In genomic region chr5:115296130-115296997, GRCh38 we compare ENCODE assay signal across 8 cellular contexts. TPM values are rescaled to one million over a fixed set of nuclear protein-coding genes. Genes with fewer than 3 reads are reported as not detected.
DNase-seq lines count a peak whose midpoint lies in the region; ATAC-seq and TF ChIP-seq lines count a peak whose summit lies in the region.

Gene CCDC112 (minus strand): TSS chr5:115296654. CDS start chr5:115296543, 111 bp downstream.

- peak within 1 kb of the TSS; percentile 78 for H2BK15ac ChIP-seq in mesenchymal stem cell (ENCODE audit: low read depth, poor library complexity, severe bottlenecking)

- intact Hi-C loops in activated CD8-positive, alpha-beta T cell treated with anti-CD3 and anti-CD28 coated beads for 36 hours (cut with micrococcal nuclease) = no loop called here

- ATAC-seq in GM19043 (IDR thresholded peaks at IDR 0.05; ENCODE audit: low read depth, unreplicated experiment) = peak; percentile 78
- peak; percentile 81 for ATAC-seq in HG03342 (IDR thresholded peaks at IDR 0.05; ENCODE audit: unreplicated experiment)
- peak; percentile 85 for ATAC-seq in activated CD8-positive, alpha-beta T cell treated with anti-CD3 and anti-CD28 coated beads for 36 hours

- peaks cover 4% of the 10 kb centered on the region for H3K4me1 Mint-ChIP-seq in activated CD8-positive, alpha-beta T cell treated with anti-CD3 and anti-CD28 coated beads for 36 hours (ENCODE audit: low read depth)

- H3K4me3 ChIP-seq in BE2C (ENCODE audit: low read depth, low read length) = peak within 1 kb of the TSS; percentile 85
- peak within 1 kb of the TSS; percentile 70 for H3K4me3 ChIP-seq in effector memory CD4-positive, alpha-beta T cell (ENCODE audit: insufficient read depth, low read depth, low read length, poor library complexity, severe bottlenecking)
- peak within 1 kb of the TSS; percentile 86 to 97 for H3K4me3 ChIP-seq in mesenchymal stem cell (ENCODE audit: insufficient read depth in 1 of 2, low read depth in 1 of 2, low read length in 2 of 2)

- H3K23ac ChIP-seq in mesenchymal stem cell (ENCODE audit: low read length in 2 of 2) = peak within 1 kb of the TSS in 1 of 2 experiments; percentile 80

- peak within 1 kb of the TSS; percentile 84 to 95 for H3K18ac ChIP-seq in mesenchymal stem cell (ENCODE audit: low read depth in 1 of 2, low read length in 2 of 2)

- H4K91ac ChIP-seq in mesenchymal stem cell (ENCODE audit: low read length) = peak within 1 kb of the TSS; percentile 91

- peaks cover 10% of the 10 kb centered on the region for H3K27me3 Mint-ChIP-seq in activated CD8-positive, alpha-beta T cell treated with anti-CD3 and anti-CD28 coated beads for 36 hours

- peaks cover 11% of the 10 kb centered on the region for H3K9me3 Mint-ChIP-seq in activated CD8-positive, alpha-beta T cell treated with anti-CD3 and anti-CD28 coated beads for 36 hours

- H3K4me1 ChIP-seq in BE2C (no peaks in the 10 kb centered on the region), mesenchymal stem cell (ENCODE audit: control insufficient read depth, insufficient read depth, low read depth, low read length) (no peaks in the 10 kb centered on the region)
- no peaks in the 10 kb centered on the region for H3K4me1 ChIP-seq in effector memory CD4-positive, alpha-beta T cell (ENCODE audit: control insufficient read depth, insufficient read depth, low read length, poor library complexity, severe bottlenecking)

- H3K14ac ChIP-seq in mesenchymal stem cell (ENCODE audit: low read length in 2 of 2) = peak within 1 kb of the TSS in 1 of 2 experiments; percentile 82

- peaks cover 7% of the 10 kb centered on the region for H3K36me3 Mint-ChIP-seq in activated CD8-positive, alpha-beta T cell treated with anti-CD3 and anti-CD28 coated beads for 36 hours (ENCODE audit: low read depth)

- TF ChIP-seq CTCF in BE2C (IDR thresholded peaks at IDR 0.05; ENCODE audit: low read depth, low read length) = no peak
- TF ChIP-seq CTCF in activated CD8-positive, alpha-beta T cell treated with anti-CD3 and anti-CD28 coated beads for 36 hours (IDR thresholded peaks at IDR 0.05) = no peak

- DNase-seq in BE2C (peak; percentile 92), NCI-H748 (lab: John Stamatoyannopoulos, UW; ENCODE audit: unreplicated experiment) (peak; percentile 89), mesenchymal stem cell (peak; percentile 63)
- peak; percentile 81 for DNase-seq in activated CD8-positive, alpha-beta T cell treated with anti-CD3 and anti-CD28 coated beads for 36 hours
- DNase-seq in effector memory CD4-positive, alpha-beta T cell = peak; percentile 51 to 70 (median 67)
- DNase-seq in stimulated activated CD8-positive, alpha-beta memory T cell treated with anti-CD3 and anti-CD28 coated beads, Interleukin-12 subunit alpha, Interleukin-12 subunit beta, amount 100 ng/mL, for 4 hours (ENCODE audit: low read depth) = peak; percentile 60

- peak within 1 kb of the TSS; percentile 82 to 94 for H3K4ac ChIP-seq in mesenchymal stem cell (ENCODE audit: low read depth in 1 of 2, low read length in 2 of 2)

- WGBS in mesenchymal stem cell = under 1% methylated on average over 60 of the region's 85 CpGs

- peak within 1 kb of the TSS; percentile 79 for H3K9ac ChIP-seq in mesenchymal stem cell (ENCODE audit: low read length)

- peak within 1 kb of the TSS; percentile 64 for H2BK120ac ChIP-seq in mesenchymal stem cell (ENCODE audit: low read depth, low read length)

- no peak within 1 kb of the TSS for H3K27ac Mint-ChIP-seq in activated CD8-positive, alpha-beta T cell treated with anti-CD3 and anti-CD28 coated beads for 36 hours

- H2BK5ac ChIP-seq in mesenchymal stem cell (ENCODE audit: low read depth, low read length, poor library complexity, severe bottlenecking) = no peak within 1 kb of the TSS

- CTCF ChIA-PET in activated CD8-positive, alpha-beta T cell treated with anti-CD3 and anti-CD28 coated beads for 36 hours (lab: Charles Lee) = interaction anchor here (1.3 to 2.7 kb wide), 5 partner anchors 10 to 278 kb away, joined by 3 to 10 read pairs (median 4); no protein-coding TSS in a partner anchor

- H3K9me3 ChIP-seq in BE2C (no peaks in the 10 kb centered on the region), mesenchymal stem cell (ENCODE audit: control insufficient read depth, low read length) (no peaks in the 10 kb centered on the region)
- no peaks in the 10 kb centered on the region for H3K9me3 ChIP-seq in effector memory CD4-positive, alpha-beta T cell (ENCODE audit: control insufficient read depth, low read length)

- H3K27ac ChIP-seq in effector memory CD4-positive, alpha-beta T cell (ENCODE audit: insufficient read depth, low read length, poor library complexity, severe bottlenecking) = no peak within 1 kb of the TSS
- H3K27ac ChIP-seq in mesenchymal stem cell (ENCODE audit: low read length, poor library complexity, severe bottlenecking) = no peak within 1 kb of the TSS

- H3K27me3 ChIP-seq in BE2C = peaks cover 6% of the 10 kb centered on the region
- H3K27me3 ChIP-seq in effector memory CD4-positive, alpha-beta T cell (replicated peaks; ENCODE audit: control insufficient read depth, insufficient read depth, low read length, poor library complexity, severe bottlenecking) = no peaks in the 10 kb centered on the region
- H3K27me3 ChIP-seq in mesenchymal stem cell (ENCODE audit: control insufficient read depth in 1 of 2, insufficient read depth in 1 of 2, low read length in 2 of 2) = no peaks in the 10 kb centered on the region

- peak within 1 kb of the TSS; percentile 98 for H2AFZ ChIP-seq in mesenchymal stem cell (ENCODE audit: low read depth, low read length)

- H3K4me3 Mint-ChIP-seq in activated CD8-positive, alpha-beta T cell treated with anti-CD3 and anti-CD28 coated beads for 36 hours = peak within 1 kb of the TSS; percentile 73

- H3K36me3 ChIP-seq in BE2C (no peaks in the 10 kb centered on the region), mesenchymal stem cell (ENCODE audit: control insufficient read depth in 1 of 2, insufficient read depth in 2 of 2, low read depth in 1 of 2, low read length in 2 of 2) (no peaks in the 10 kb centered on the region)
- H3K36me3 ChIP-seq in effector memory CD4-positive, alpha-beta T cell (ENCODE audit: control insufficient read depth, insufficient read depth, low read length) = no peaks in the 10 kb centered on the region

- no peak within 1 kb of the TSS for H2AK5ac ChIP-seq in mesenchymal stem cell (ENCODE audit: low read length, severe bottlenecking)

- peak within 1 kb of the TSS; percentile 68 for H3K4me2 ChIP-seq in mesenchymal stem cell (ENCODE audit: low read length, poor library complexity, severe bottlenecking)

- H2BK12ac ChIP-seq in mesenchymal stem cell (ENCODE audit: low read length in 2 of 2) = peak within 1 kb of the TSS in 1 of 2 experiments; percentile 78

- H3K79me1 ChIP-seq in mesenchymal stem cell (replicated peaks; ENCODE audit: low read length, poor library complexity, severe bottlenecking) = peaks cover 20% of the 10 kb centered on the region

- peak within 1 kb of the TSS; percentile 91 for H4K8ac ChIP-seq in mesenchymal stem cell (ENCODE audit: low read length)

- POLR2A ChIA-PET in activated CD8-positive, alpha-beta T cell treated with anti-CD3 and anti-CD28 coated beads for 36 hours (lab: Charles Lee) = interaction anchor here (0.6 to 2.7 kb wide), 4 partner anchors 13 to 240 kb away, joined by 3 to 14 read pairs (median 5); partner anchors contain the start of gene PGGT1B

RNA-seq across cellular contexts. Expression of gene CCDC112, which starts in this region (rescaled TPM):
- 4.0 TPM for polyA plus RNA-seq in BE2C (2012; ENCODE audit: insufficient read depth, insufficient read length, low read depth)
- 1 to 10 TPM; 1.5 to 2.4 TPM for total RNA-seq in activated CD8-positive, alpha-beta T cell treated with anti-CD3 and anti-CD28 coated beads for 36 hours
- 20.1 TPM for polyA plus RNA-seq in mesenchymal stem cell (2013, experiment 1 of 2)
- polyA plus RNA-seq in mesenchymal stem cell (2013, experiment 2 of 2) = 19.8 TPM
